Comparison of ENCODE assay signal across 8 cellular contexts in genomic region chr9:128689820-128690683, GRCh38. TPM values are rescaled to one million over a fixed set of nuclear protein-coding genes. Genes with fewer than 3 reads are reported as not detected.
DNase-seq lines count a peak whose midpoint lies in the region; ATAC-seq, FAIRE-seq and TF ChIP-seq lines count a peak whose summit lies in the region.

No MANE protein-coding gene starts in this region.

- no peaks in the 10 kb centered on the region for H3K9me3 ChIP-seq in small intestine (ENCODE audit: control insufficient read depth, low read depth)

- peaks cover 6 to 14% of the 10 kb centered on the region in 2 donors for H3K36me3 ChIP-seq in small intestine (ENCODE audit: control insufficient read depth in 2 of 2, insufficient read depth in 2 of 2, low read length in 2 of 2)

- WGBS in small intestine, 3 donors = 0 to 1% (median 1%) methylated on average over 31 to 83 of the region's 83 CpGs

- peak overlapping the region; percentile 89 to 90 for H3K4me3 ChIP-seq in small intestine (ENCODE audit: low read depth in 1 of 2, low read length in 2 of 2)

- peaks cover 43% of the 10 kb centered on the region for H3K36me3 Mint-ChIP-seq in brain

- DNase-seq in ELF-1 (ENCODE audit: low read depth, low spot score) (peak; percentile 49), T-helper 1 cell (peak; percentile 49 to 66 (median 58)), iPS-NIHi7 (ENCODE audit: extremely low spot score) (peak; percentile 59), small intestine (peak; percentile 38), SIG-M5 (lab: John Stamatoyannopoulos, UW) (no peak)

- H3K27me3 ChIP-seq in small intestine (ENCODE audit: control insufficient read depth in 2 of 2, insufficient read depth in 2 of 2, low read length in 2 of 2) = no peaks in the 10 kb centered on the region

- ATAC-seq in HG03432 (IDR thresholded peaks at IDR 0.05; ENCODE audit: unreplicated experiment) (peak; percentile 7), GM21367 (IDR thresholded peaks at IDR 0.05; ENCODE audit: unreplicated experiment) (no peak)

- H3K27ac Mint-ChIP-seq in brain = peak overlapping the region; percentile 92 to 99 (median 98)

- H3K27ac ChIP-seq in small intestine (ENCODE audit: low read depth in 1 of 2, low read length in 1 of 2) = peak overlapping the region in 1 of 2 donors; percentile 3

- FAIRE-seq in small intestine (lab: Jason Lieb, UNC) = no peak

- peaks cover 38% of the 10 kb centered on the region for H3K4me1 Mint-ChIP-seq in brain

- TF ChIP-seq CTCF in brain (conservative IDR thresholded peaks at IDR 0.05) = no peak

- H3K4me1 ChIP-seq in small intestine (ENCODE audit: control insufficient read depth in 2 of 2, insufficient read depth in 1 of 2, low read depth in 1 of 2, low read length in 1 of 2) = peaks cover 5 to 10% of the 10 kb centered on the region in 2 donors

- H3K4me3 Mint-ChIP-seq in brain = peak overlapping the region; percentile 97 to 100 (median 98)

- H3K9me3 Mint-ChIP-seq in brain = peaks cover 0 to 2% (median 0%) of the 10 kb centered on the region in 5 experiments

- peaks cover 4% of the 10 kb centered on the region for H3K27me3 Mint-ChIP-seq in brain

RNA-seq across cellular contexts. Expression of gene SET, which starts 1.0 kb away (rescaled TPM):
- 527 TPM for polyA plus RNA-seq in brain (ENCODE audit: insufficient read depth, low read depth, low replicate concordance)
- 100 to 1,000 TPM in 1 of 3 donors, 10 to 100 TPM in 2; 55.2 to 187 (median 83.8) TPM for polyA plus RNA-seq in small intestine

RNA-seq across cellular contexts. Expression of gene PKN3, which starts 12.3 kb away (rescaled TPM):
- polyA plus RNA-seq in brain (ENCODE audit: insufficient read depth, low read depth, low replicate concordance) (14.2 TPM), small intestine (10 to 100 TPM in 1 of 3 donors, 1 to 10 TPM in 2; 4.1 to 12.3 (median 4.2) TPM)

RNA-seq across cellular contexts. Expression of gene DYNC2I2, which starts 33.4 kb away (rescaled TPM):
- polyA plus RNA-seq in brain (ENCODE audit: insufficient read depth, low read depth, low replicate concordance) (320 TPM), small intestine (100 to 1,000 TPM in 2 of 3 donors, 10 to 100 TPM in 1; 70.9 to 122 (median 114) TPM)

RNA-seq across cellular contexts. Expression of gene ZDHHC12, which starts 33.9 kb away (rescaled TPM):
- polyA plus RNA-seq in brain (ENCODE audit: insufficient read depth, low read depth, low replicate concordance) = 53.2 TPM
- polyA plus RNA-seq in small intestine = 10 to 100 TPM; 56.5 to 99.3 (median 80.7) TPM
